ENCODE assay signal across 1 cellular context in genomic region chr7:2521952-2522591, GRCh38.
TF ChIP-seq lines count a peak whose summit lies in the region.

No MANE protein-coding gene starts in this region.

TF ChIP-seq in HepG2, 621 proteins besides CTCF, POLR2A, EP300 and RAD21:
- TF ChIP-seq PCBP1 (IDR thresholded peaks at IDR 0.05; ENCODE audit: borderline replicate concordance, low read depth, low read length) (no peak), PPARG (CRISPR knock-in tag; conservative IDR thresholded peaks at IDR 0.05) (peak; percentile 71; the same call in 1 of the 2 replicates), PAXIP1 (CRISPR knock-in tag; conservative IDR thresholded peaks at IDR 0.05) (peak; percentile 34; the same call in 1 of the 2 replicates), ZBTB46 (CRISPR knock-in tag; IDR thresholded peaks at IDR 0.05; ENCODE audit: borderline replicate concordance) (no peak), PATZ1 (CRISPR knock-in tag; IDR thresholded peaks at IDR 0.05) (peak; percentile 50; the same call in 1 of the 2 replicates), ZNF883 (CRISPR knock-in tag; IDR thresholded peaks at IDR 0.05; ENCODE audit: not compliant biosample characterization) (peak; percentile 43), FOXO1 (CRISPR knock-in tag; IDR thresholded peaks at IDR 0.05) (no peak), ZNF251 (CRISPR knock-in tag; IDR thresholded peaks at IDR 0.05) (no peak), ZFP36 (IDR thresholded peaks at IDR 0.05; ENCODE audit: borderline replicate concordance, low read depth, low read length, partially characterized antibody) (peak; percentile 87), SALL1 (CRISPR knock-in tag; IDR thresholded peaks at IDR 0.05) (0 out of 2 replicates have a peak, but pooled peaks have one; percentile 16), ZNF275 (CRISPR knock-in tag; IDR thresholded peaks at IDR 0.05; ENCODE audit: borderline replicate concordance) (no peak), AKNA (CRISPR knock-in tag; IDR thresholded peaks at IDR 0.05; ENCODE audit: borderline replicate concordance) (no peak), ZFP91 (CRISPR knock-in tag; IDR thresholded peaks at IDR 0.05; ENCODE audit: borderline replicate concordance) (peak; percentile 9; the same call in 1 of the 2 replicates), ZBTB7A (CRISPR knock-in tag; IDR thresholded peaks at IDR 0.05) (no peak), SOX13 (IDR thresholded peaks at IDR 0.05) (no peak), SOX13 (CRISPR knock-in tag; conservative IDR thresholded peaks at IDR 0.05 in 1 of 2, IDR thresholded peaks at IDR 0.05 in 1 of 2) (peak in 1 of 2 experiments; percentile 47; a peak in 2 of 4 replicates), SP5 (CRISPR knock-in tag; IDR thresholded peaks at IDR 0.05; ENCODE audit: borderline replicate concordance, low read depth) (peak; percentile 50; the same call in 1 of the 2 replicates), ZNF687 (CRISPR knock-in tag; IDR thresholded peaks at IDR 0.05) (peak; percentile 62; the same call in 1 of the 2 replicates), HNRNPL (IDR thresholded peaks at IDR 0.05; ENCODE audit: low read depth, low read length) (peak; percentile 70), AGO1 (IDR thresholded peaks at IDR 0.05; ENCODE audit: low read depth, low read length, poor library complexity, severe bottlenecking) (peak; percentile 6), ZNF253 (CRISPR knock-in tag; IDR thresholded peaks at IDR 0.05; ENCODE audit: borderline replicate concordance) (0 out of 2 replicates have a peak, but pooled peaks have one; percentile 37), HNF4G (IDR thresholded peaks at IDR 0.05; ENCODE audit: borderline replicate concordance, low read depth, low read length) (peak; percentile 48; the same call in 1 of the 2 replicates), HNF4G (CRISPR knock-in tag; IDR thresholded peaks at IDR 0.05; ENCODE audit: borderline replicate concordance, low read depth) (no peak), ZNF281 (CRISPR knock-in tag; IDR thresholded peaks at IDR 0.05; ENCODE audit: borderline replicate concordance) (0 out of 2 replicates have a peak, but pooled peaks have one; percentile 51)
